ENCODE assay signal across 9 cellular contexts in the genomic region with DNA sequence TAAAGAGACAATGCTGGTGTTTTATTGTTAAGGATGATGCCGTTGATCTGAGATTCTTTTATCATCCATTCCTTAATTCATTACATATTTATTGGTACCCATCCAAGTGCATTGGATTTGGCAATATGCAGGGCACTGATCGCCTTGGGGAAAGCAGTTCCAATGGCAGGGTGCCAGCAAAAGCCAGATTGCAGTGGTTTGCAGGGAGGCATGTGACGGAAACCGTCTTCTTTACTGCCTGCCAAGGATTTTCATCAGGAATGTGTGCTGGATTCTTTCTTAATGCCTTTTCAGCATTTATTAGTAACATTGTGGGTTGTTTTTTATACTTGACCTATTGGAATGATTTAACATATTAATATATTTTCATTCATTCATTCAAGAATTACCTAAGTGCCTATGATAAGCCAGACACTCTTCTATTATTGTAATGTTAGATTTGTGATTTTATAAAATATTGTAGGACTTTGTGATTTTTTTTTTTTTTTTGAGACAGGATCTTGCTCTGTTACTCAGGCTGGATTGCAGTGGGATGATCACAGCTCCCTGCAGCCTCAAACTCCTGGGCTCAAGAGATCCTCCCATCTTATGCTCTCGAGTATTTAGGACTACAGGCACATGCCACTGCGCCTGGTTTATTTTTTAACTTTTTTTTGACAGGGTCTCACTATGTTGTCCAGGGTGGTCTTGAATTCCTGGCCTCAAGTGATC.
DNase-seq lines count a peak whose midpoint lies in the region; ATAC-seq, FAIRE-seq and TF ChIP-seq lines count a peak whose summit lies in the region.
"Had no signal": no experiment of that assay in that cellular context is flagged by ENCODE, and none has a peak within 500 bp of the region (broad histone marks: within the 10 kb centered on the region; RNA-seq: fewer than 3 reads in every experiment).

No MANE protein-coding gene starts in this region.

- no peaks in the 10 kb centered on the region for H3K27me3 ChIP-seq in liver (ENCODE audit: control insufficient read depth in 4 of 4, insufficient read depth in 4 of 4, low read length in 3 of 4)
- no peaks in the 10 kb centered on the region for H3K27me3 ChIP-seq in HepG2 (ENCODE audit: control insufficient read depth in 1 of 2, insufficient read depth in 2 of 2, low read length in 2 of 2)
- H3K27me3 ChIP-seq in K562 (ENCODE audit: control insufficient read depth in 2 of 2, insufficient read depth in 2 of 2, low read length in 2 of 2), result peaks cover 5 to 15% of the 10 kb centered on the region in 2 experiments; a peak in 4 of 5 replicates

- TF ChIP-seq POLR2A in HepG2 (IDR thresholded peaks at IDR 0.05; ENCODE audit: insufficient read depth in 1 of 2, low read depth in 2 of 2, low read length in 2 of 2) (no peak), K562 (conservative IDR thresholded peaks at IDR 0.05) (no peak)

- no peaks in the 10 kb centered on the region for H3K9me3 Mint-ChIP-seq in activated CD4-positive, alpha-beta T cell treated with anti-CD3 and anti-CD28 coated beads, Interleukin-2, amount 10 ng/mL, durations not matched to agents 24 days and 14 days
- H3K9me3 Mint-ChIP-seq in activated CD8-positive, alpha-beta T cell treated with anti-CD3 and anti-CD28 coated beads, Interleukin-2, amount 10 ng/mL, durations not matched to agents 7 days and 5 days (ENCODE audit: insufficient read depth), result no peaks in the 10 kb centered on the region

- no peaks in the 10 kb centered on the region for H3K36me3 Mint-ChIP-seq in activated CD4-positive, alpha-beta T cell treated with anti-CD3 and anti-CD28 coated beads, Interleukin-2, amount 10 ng/mL, durations not matched to agents 24 days and 14 days (ENCODE audit: low read depth)
- H3K36me3 Mint-ChIP-seq in activated CD8-positive, alpha-beta T cell treated with anti-CD3 and anti-CD28 coated beads, Interleukin-2, amount 10 ng/mL, durations not matched to agents 7 days and 5 days (ENCODE audit: low read depth), result no peaks in the 10 kb centered on the region
- H3K36me3 Mint-ChIP-seq: CD4-positive, CD25-positive, alpha-beta regulatory T cell had no signal

- H3K9ac ChIP-seq in liver (ENCODE audit: low read depth in 1 of 2, low read length in 2 of 2) (no peak overlapping the region), HepG2 (ENCODE audit: insufficient read depth, low read depth, low read length) (no peak overlapping the region), K562 (ENCODE audit: insufficient read depth in 1 of 2, low read depth in 2 of 2, low read length in 2 of 2) (no peak overlapping the region)

- H3K4me3 ChIP-seq in liver (ENCODE audit: low read depth in 1 of 3, low read length in 3 of 3) (no peak overlapping the region), HepG2 (replicated peaks in 1 of 3; ENCODE audit: insufficient read depth in 1 of 3, low read depth in 2 of 3, low read length in 3 of 3) (no peak overlapping the region), K562 (no peak overlapping the region)

- no peaks in the 10 kb centered on the region for H3K4me1 Mint-ChIP-seq in activated CD4-positive, alpha-beta T cell treated with anti-CD3 and anti-CD28 coated beads, Interleukin-2, amount 10 ng/mL, durations not matched to agents 24 days and 14 days
- H3K4me1 Mint-ChIP-seq in activated CD8-positive, alpha-beta T cell treated with anti-CD3 and anti-CD28 coated beads, Interleukin-2, amount 10 ng/mL, durations not matched to agents 7 days and 5 days (ENCODE audit: low read depth), result no peaks in the 10 kb centered on the region
- H3K4me1 Mint-ChIP-seq: CD4-positive, CD25-positive, alpha-beta regulatory T cell had no signal

- H3K9me3 ChIP-seq in liver (ENCODE audit: control insufficient read depth in 4 of 4, low read length in 3 of 4) (no peaks in the 10 kb centered on the region), HepG2 (ENCODE audit: low read length) (no peaks in the 10 kb centered on the region), K562 (replicated peaks; ENCODE audit: control insufficient read depth, insufficient read depth, low read depth, low read length) (no peaks in the 10 kb centered on the region)

- H3K27me3 Mint-ChIP-seq in activated CD4-positive, alpha-beta T cell treated with anti-CD3 and anti-CD28 coated beads, Interleukin-2, amount 10 ng/mL, durations not matched to agents 24 days and 14 days, result no peaks in the 10 kb centered on the region
- H3K27me3 Mint-ChIP-seq in activated CD8-positive, alpha-beta T cell treated with anti-CD3 and anti-CD28 coated beads, Interleukin-2, amount 10 ng/mL, durations not matched to agents 7 days and 5 days (ENCODE audit: low read depth), result peaks cover 9% of the 10 kb centered on the region

- H3K4me1 ChIP-seq in liver (ENCODE audit: control insufficient read depth in 4 of 4, insufficient read depth in 4 of 4, low read length in 3 of 4) (peaks cover 0 to 4% (median 2%) of the 10 kb centered on the region in 4 donors), HepG2 (ENCODE audit: insufficient read depth, low read length) (no peaks in the 10 kb centered on the region), K562 (replicated peaks in 1 of 2; ENCODE audit: control insufficient read depth in 2 of 2, insufficient read depth in 2 of 2, low read length in 2 of 2) (no peaks in the 10 kb centered on the region)

- no peak for DNase-seq in HepG2 (ENCODE audit: low spot score)
- DNase-seq in K562 (ENCODE audit: extremely low read depth in 1 of 4, low spot score in 3 of 4), result no peak
- DNase-seq in kidney glomerular epithelial cell (lab: John Stamatoyannopoulos, UW), result peak; percentile 76
- DNase-seq in NCI-H1930 (lab: John Stamatoyannopoulos, UW), result no peak
- DNase-seq in activated CD4-positive, alpha-beta T cell treated with anti-CD3 and anti-CD28 coated beads, Interleukin-2, amount 10 ng/mL, durations not matched to agents 24 days and 14 days, result no peak
- DNase-seq in activated CD8-positive, alpha-beta T cell treated with anti-CD3 and anti-CD28 coated beads, Interleukin-2, amount 10 ng/mL, durations not matched to agents 7 days and 5 days, result no peak
- DNase-seq: CD4-positive, CD25-positive, alpha-beta regulatory T cell had no signal

- POLR2A ChIA-PET in HepG2 (lab: Yijun Ruan, JAX), result no interaction called here
- POLR2A ChIA-PET in K562 (lab: Yijun Ruan, JAX), result no interaction called here
- POLR2A ChIA-PET in activated CD8-positive, alpha-beta T cell treated with anti-CD3 and anti-CD28 coated beads, Interleukin-2, amount 10 ng/mL, durations not matched to agents 7 days and 5 days (lab: Charles Lee), result no interaction called here

- no peak overlapping the region for H3K27ac ChIP-seq in liver (ENCODE audit: low read depth in 1 of 2, low read length in 2 of 2)
- H3K27ac ChIP-seq in HepG2 (ENCODE audit: extremely low read length, insufficient read depth, low read length), result no peak overlapping the region
- no peak overlapping the region for H3K27ac ChIP-seq in K562 (ENCODE audit: extremely low read depth, low read depth, low read length)

- H4K20me1 ChIP-seq in HepG2 (ENCODE audit: insufficient read depth, low read length) (no peaks in the 10 kb centered on the region), K562 (replicated peaks; ENCODE audit: control insufficient read depth, insufficient read depth, low read length) (no peaks in the 10 kb centered on the region)

- CTCF ChIA-PET in HepG2 (lab: Yijun Ruan, JAX; ENCODE audit: low intra/inter-chr PET ratio, low total read pairs) (no interaction called here), K562 (lab: Yijun Ruan, JAX; ENCODE audit: low intra/inter-chr PET ratio) (no interaction called here)
- CTCF ChIA-PET in activated CD8-positive, alpha-beta T cell treated with anti-CD3 and anti-CD28 coated beads, Interleukin-2, amount 10 ng/mL, durations not matched to agents 7 days and 5 days (lab: Charles Lee), result no interaction called here

- H3K36me3 ChIP-seq in liver (ENCODE audit: control insufficient read depth in 4 of 4, insufficient read depth in 3 of 4, low read depth in 1 of 4, low read length in 3 of 4) (no peaks in the 10 kb centered on the region), HepG2 (replicated peaks in 1 of 2; ENCODE audit: control insufficient read depth in 1 of 2, insufficient read depth in 2 of 2, low read length in 2 of 2) (no peaks in the 10 kb centered on the region), K562 (ENCODE audit: control insufficient read depth, insufficient read depth, low read length) (no peaks in the 10 kb centered on the region)

- TF ChIP-seq CTCF in liver (IDR thresholded peaks at IDR 0.05; ENCODE audit: low read depth, low read length, missing input control) (no peak), HepG2 (CRISPR knock-in tag; IDR thresholded peaks at IDR 0.05) (no peak), K562 (IDR thresholded peaks at IDR 0.05 in 2 of 3, conservative IDR thresholded peaks at IDR 0.05 in 1 of 3; ENCODE audit: insufficient read depth in 2 of 3, low read depth in 1 of 3, low read length in 3 of 3) (no peak)

- no peak for ATAC-seq in HepG2
- no peak for ATAC-seq in K562
- ATAC-seq in activated CD8-positive, alpha-beta T cell treated with anti-CD3 and anti-CD28 coated beads, Interleukin-2, amount 10 ng/mL, durations not matched to agents 7 days and 5 days, result no peak
- ATAC-seq in HG03442 (IDR thresholded peaks at IDR 0.05; ENCODE audit: unreplicated experiment), result no peak

- TF ChIP-seq RAD21 in liver (IDR thresholded peaks at IDR 0.05) (peak; percentile 22 to 24), HepG2 (CRISPR knock-in tag; IDR thresholded peaks at IDR 0.05) (no peak), K562 (CRISPR knock-in tag; conservative IDR thresholded peaks at IDR 0.05 in 1 of 2, IDR thresholded peaks at IDR 0.05 in 1 of 2) (no peak)

- FAIRE-seq in HepG2 (lab: Jason Lieb, UNC) (no peak), K562 (lab: Jason Lieb, UNC) (no peak)

- TF ChIP-seq EP300 in HepG2 (IDR thresholded peaks at IDR 0.05; ENCODE audit: low read depth in 2 of 2, low read length in 2 of 2) (no peak), HepG2 (CRISPR knock-in tag; IDR thresholded peaks at IDR 0.05; ENCODE audit: borderline replicate concordance) (no peak), K562 (IDR thresholded peaks at IDR 0.05; ENCODE audit: low read length) (no peak)

- H3K27ac Mint-ChIP-seq in activated CD4-positive, alpha-beta T cell treated with anti-CD3 and anti-CD28 coated beads, Interleukin-2, amount 10 ng/mL, durations not matched to agents 24 days and 14 days, result no peak overlapping the region
- H3K27ac Mint-ChIP-seq in activated CD8-positive, alpha-beta T cell treated with anti-CD3 and anti-CD28 coated beads, Interleukin-2, amount 10 ng/mL, durations not matched to agents 7 days and 5 days, result no peak overlapping the region

- no peak overlapping the region for H2AFZ ChIP-seq in HepG2 (ENCODE audit: low read length)
- H2AFZ ChIP-seq in K562 (ENCODE audit: low read depth, low read length), result no peak overlapping the region

- H3K4me2 ChIP-seq in HepG2 (ENCODE audit: low read depth, low read length) (no peak overlapping the region), K562 (ENCODE audit: insufficient read depth, low read length) (no peak overlapping the region)

- H3K4me3 Mint-ChIP-seq in activated CD4-positive, alpha-beta T cell treated with anti-CD3 and anti-CD28 coated beads, Interleukin-2, amount 10 ng/mL, durations not matched to agents 24 days and 14 days, result no peak overlapping the region
- no peak overlapping the region for H3K4me3 Mint-ChIP-seq in activated CD8-positive, alpha-beta T cell treated with anti-CD3 and anti-CD28 coated beads, Interleukin-2, amount 10 ng/mL, durations not matched to agents 7 days and 5 days
- H3K4me3 Mint-ChIP-seq: CD4-positive, CD25-positive, alpha-beta regulatory T cell had no signal

- H3K79me2 ChIP-seq in HepG2 (ENCODE audit: insufficient read depth, low read length), result no peaks in the 10 kb centered on the region
- no peaks in the 10 kb centered on the region for H3K79me2 ChIP-seq in K562 (ENCODE audit: control insufficient read depth, insufficient read depth, low read length)

- no peaks in the 10 kb centered on the region for H3K9me1 ChIP-seq in K562 (ENCODE audit: control insufficient read depth, insufficient read depth, low read length)

- in situ Hi-C loops in HepG2 (cut with HindIII; ENCODE audit: extremely low pct_ligation_motif_present, low pct_unique_long_range_greater_than_20kb) (no loop called here), K562 (cut with MboI) (no loop called here)

- 29% methylated on average over 6 of the region's 6 CpGs for WGBS in liver
- 20% methylated on average over 6 of the region's 6 CpGs for WGBS in HepG2 (ENCODE audit: low lambda C conversion rate)
- WGBS in K562 (ENCODE audit: insufficient coverage, low coverage, missing lambda C conversion rate), result 2% methylated on average over 6 of the region's 6 CpGs

- no TSS peak for BruUV-seq in HepG2 (replicated peaks; lab: Mats Ljungman, UMichigan)
- BruUV-seq in K562 (replicated peaks; lab: Mats Ljungman, UMichigan), result no TSS peak

- intact Hi-C loops in HepG2 (cut with micrococcal nuclease; ENCODE audit: unreplicated experiment) (no loop called here), K562 (cut with micrococcal nuclease) (no loop called here)
- intact Hi-C loops in activated CD4-positive, alpha-beta T cell treated with anti-CD3 and anti-CD28 coated beads, Interleukin-2, amount 10 ng/mL, durations not matched to agents 24 days and 14 days (cut with micrococcal nuclease), result no loop called here
